1 cellular context compared by ENCODE assay signal in the genomic region with DNA sequence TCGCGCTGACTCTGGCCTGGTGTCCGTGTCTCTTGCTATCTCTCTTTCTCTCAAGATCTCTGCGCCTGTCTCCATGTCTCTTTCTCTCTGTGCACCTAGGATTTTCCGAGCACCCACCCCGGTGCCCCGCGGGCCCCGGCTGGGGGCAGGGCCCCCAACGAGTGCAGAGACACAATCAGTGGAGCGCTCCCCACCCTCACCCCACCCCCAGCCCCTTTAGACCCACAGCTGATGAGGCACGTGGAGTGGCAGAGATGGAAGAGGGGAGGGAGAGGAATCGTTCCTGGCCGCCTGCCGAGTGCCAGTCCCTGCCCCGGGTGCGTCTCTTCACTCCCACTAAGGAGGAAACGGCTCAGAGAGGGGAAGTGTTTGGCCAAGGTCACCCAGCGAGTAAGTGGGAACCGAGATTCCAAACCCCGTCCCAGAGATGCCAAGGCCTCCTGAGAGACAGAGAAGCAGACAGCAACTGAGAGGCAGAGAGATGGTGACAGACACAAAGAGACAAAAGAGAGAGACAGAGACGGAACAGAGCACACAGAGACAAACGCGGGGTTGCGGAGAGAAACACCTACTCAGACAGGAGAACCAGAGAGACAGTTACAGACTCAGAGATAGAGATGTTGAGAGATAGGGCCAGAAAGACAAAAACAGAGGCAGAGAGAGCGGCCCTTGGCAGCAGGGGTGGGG.
A peak's percentile ranks its signal among the peaks of the same experiment; 100 is the strongest.
TF ChIP-seq lines count a peak whose summit lies in the region.

No MANE protein-coding gene starts in this region.

TF ChIP-seq in GM12878, 131 proteins besides CTCF, POLR2A, EP300 and RAD21:
- TF ChIP-seq, protein P1, sequence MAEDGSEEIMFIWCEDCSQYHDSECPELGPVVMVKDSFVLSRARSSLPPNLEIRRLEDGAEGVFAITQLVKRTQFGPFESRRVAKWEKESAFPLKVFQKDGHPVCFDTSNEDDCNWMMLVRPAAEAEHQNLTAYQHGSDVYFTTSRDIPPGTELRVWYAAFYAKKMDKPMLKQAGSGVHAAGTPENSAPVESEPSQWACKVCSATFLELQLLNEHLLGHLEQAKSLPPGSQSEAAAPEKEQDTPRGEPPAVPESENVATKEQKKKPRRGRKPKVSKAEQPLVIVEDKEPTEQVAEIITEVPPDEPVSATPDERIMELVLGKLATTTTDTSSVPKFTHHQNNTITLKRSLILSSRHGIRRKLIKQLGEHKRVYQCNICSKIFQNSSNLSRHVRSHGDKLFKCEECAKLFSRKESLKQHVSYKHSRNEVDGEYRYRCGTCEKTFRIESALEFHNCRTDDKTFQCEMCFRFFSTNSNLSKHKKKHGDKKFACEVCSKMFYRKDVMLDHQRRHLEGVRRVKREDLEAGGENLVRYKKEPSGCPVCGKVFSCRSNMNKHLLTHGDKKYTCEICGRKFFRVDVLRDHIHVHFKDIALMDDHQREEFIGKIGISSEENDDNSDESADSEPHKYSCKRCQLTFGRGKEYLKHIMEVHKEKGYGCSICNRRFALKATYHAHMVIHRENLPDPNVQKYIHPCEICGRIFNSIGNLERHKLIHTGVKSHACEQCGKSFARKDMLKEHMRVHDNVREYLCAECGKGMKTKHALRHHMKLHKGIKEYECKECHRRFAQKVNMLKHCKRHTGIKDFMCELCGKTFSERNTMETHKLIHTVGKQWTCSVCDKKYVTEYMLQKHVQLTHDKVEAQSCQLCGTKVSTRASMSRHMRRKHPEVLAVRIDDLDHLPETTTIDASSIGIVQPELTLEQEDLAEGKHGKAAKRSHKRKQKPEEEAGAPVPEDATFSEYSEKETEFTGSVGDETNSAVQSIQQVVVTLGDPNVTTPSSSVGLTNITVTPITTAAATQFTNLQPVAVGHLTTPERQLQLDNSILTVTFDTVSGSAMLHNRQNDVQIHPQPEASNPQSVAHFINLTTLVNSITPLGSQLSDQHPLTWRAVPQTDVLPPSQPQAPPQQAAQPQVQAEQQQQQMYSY (CRISPR knock-in tag; IDR thresholded peaks at IDR 0.05): no peak
- TF ChIP-seq RB1 (IDR thresholded peaks at IDR 0.05; ENCODE audit: borderline replicate concordance) (no peak), STAT1 (conservative IDR thresholded peaks at IDR 0.05) (no peak), MXI1 (IDR thresholded peaks at IDR 0.05; ENCODE audit: low read depth, low read length) (no peak), HDAC2 (IDR thresholded peaks at IDR 0.05) (no peak), MTA2 (IDR thresholded peaks at IDR 0.05; ENCODE audit: low read depth) (no peak), LARP7 (IDR thresholded peaks at IDR 0.05) (no peak), BACH1 (IDR thresholded peaks at IDR 0.05; ENCODE audit: borderline replicate concordance) (0 out of 2 replicates have a peak, but pooled peaks have one; percentile 4), SMARCA5 (IDR thresholded peaks at IDR 0.05) (0 out of 2 replicates have a peak, but pooled peaks have one; percentile 24), HDGF (IDR thresholded peaks at IDR 0.05) (peak; percentile 51; the same call in 1 of the 2 replicates), EZH2 (IDR thresholded peaks at IDR 0.05; ENCODE audit: borderline replicate concordance, control insufficient read depth, low read depth, low read length) (no peak), POU2F2 (IDR thresholded peaks at IDR 0.05; ENCODE audit: borderline replicate concordance, low read depth, low read length) (0 out of 3 replicates have a peak, but pooled peaks have one; percentile 2), BHLHE40 (IDR thresholded peaks at IDR 0.05; ENCODE audit: borderline replicate concordance in 1 of 2, low read depth in 2 of 2, low read length in 1 of 2) (peak in 1 of 2 experiments; percentile 33; a peak in 1 of 4 replicates), IKZF2 (IDR thresholded peaks at IDR 0.05) (peak; percentile 52 to 69; a peak in 2 of 4 replicates), SMAD1 (IDR thresholded peaks at IDR 0.05; ENCODE audit: low read depth, partially characterized antibody) (peak; percentile 27), EGR1 (IDR thresholded peaks at IDR 0.05; ENCODE audit: borderline replicate concordance in 1 of 2, low read depth in 2 of 2, low read length in 2 of 2) (no peak), IKZF1 (conservative IDR thresholded peaks at IDR 0.05) (peak; percentile 6; the same call in 1 of the 2 replicates), NBN (IDR thresholded peaks at IDR 0.05) (peak; percentile 52; the same call in 1 of the 2 replicates), SPI1 (IDR thresholded peaks at IDR 0.05; ENCODE audit: borderline replicate concordance, insufficient read depth, low read depth, low read length) (no peak; the same call in 1 of the 2 replicates), EED (IDR thresholded peaks at IDR 0.05; ENCODE audit: low read depth) (no peak), NR2F1 (conservative IDR thresholded peaks at IDR 0.05) (no peak)
- TF ChIP-seq, protein P2, sequence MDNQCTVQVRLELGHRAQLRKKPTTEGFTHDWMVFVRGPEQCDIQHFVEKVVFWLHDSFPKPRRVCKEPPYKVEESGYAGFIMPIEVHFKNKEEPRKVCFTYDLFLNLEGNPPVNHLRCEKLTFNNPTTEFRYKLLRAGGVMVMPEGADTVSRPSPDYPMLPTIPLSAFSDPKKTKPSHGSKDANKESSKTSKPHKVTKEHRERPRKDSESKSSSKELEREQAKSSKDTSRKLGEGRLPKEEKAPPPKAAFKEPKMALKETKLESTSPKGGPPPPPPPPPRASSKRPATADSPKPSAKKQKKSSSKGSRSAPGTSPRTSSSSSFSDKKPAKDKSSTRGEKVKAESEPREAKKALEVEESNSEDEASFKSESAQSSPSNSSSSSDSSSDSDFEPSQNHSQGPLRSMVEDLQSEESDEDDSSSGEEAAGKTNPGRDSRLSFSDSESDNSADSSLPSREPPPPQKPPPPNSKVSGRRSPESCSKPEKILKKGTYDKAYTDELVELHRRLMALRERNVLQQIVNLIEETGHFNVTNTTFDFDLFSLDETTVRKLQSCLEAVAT (IDR thresholded peaks at IDR 0.05): peak; percentile 66; the same call in 1 of the 2 replicates
- TF ChIP-seq, protein P3, sequence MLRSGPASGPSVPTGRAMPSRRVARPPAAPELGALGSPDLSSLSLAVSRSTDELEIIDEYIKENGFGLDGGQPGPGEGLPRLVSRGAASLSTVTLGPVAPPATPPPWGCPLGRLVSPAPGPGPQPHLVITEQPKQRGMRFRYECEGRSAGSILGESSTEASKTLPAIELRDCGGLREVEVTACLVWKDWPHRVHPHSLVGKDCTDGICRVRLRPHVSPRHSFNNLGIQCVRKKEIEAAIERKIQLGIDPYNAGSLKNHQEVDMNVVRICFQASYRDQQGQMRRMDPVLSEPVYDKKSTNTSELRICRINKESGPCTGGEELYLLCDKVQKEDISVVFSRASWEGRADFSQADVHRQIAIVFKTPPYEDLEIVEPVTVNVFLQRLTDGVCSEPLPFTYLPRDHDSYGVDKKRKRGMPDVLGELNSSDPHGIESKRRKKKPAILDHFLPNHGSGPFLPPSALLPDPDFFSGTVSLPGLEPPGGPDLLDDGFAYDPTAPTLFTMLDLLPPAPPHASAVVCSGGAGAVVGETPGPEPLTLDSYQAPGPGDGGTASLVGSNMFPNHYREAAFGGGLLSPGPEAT (IDR thresholded peaks at IDR 0.05; ENCODE audit: low read depth): 0 out of 2 replicates have a peak, but pooled peaks have one; percentile 11
- TF ChIP-seq, protein P4, sequence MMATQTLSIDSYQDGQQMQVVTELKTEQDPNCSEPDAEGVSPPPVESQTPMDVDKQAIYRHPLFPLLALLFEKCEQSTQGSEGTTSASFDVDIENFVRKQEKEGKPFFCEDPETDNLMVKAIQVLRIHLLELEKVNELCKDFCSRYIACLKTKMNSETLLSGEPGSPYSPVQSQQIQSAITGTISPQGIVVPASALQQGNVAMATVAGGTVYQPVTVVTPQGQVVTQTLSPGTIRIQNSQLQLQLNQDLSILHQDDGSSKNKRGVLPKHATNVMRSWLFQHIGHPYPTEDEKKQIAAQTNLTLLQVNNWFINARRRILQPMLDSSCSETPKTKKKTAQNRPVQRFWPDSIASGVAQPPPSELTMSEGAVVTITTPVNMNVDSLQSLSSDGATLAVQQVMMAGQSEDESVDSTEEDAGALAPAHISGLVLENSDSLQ (IDR thresholded peaks at IDR 0.05): peak; percentile 38; the same call in 1 of the 2 replicates
- TF ChIP-seq, protein P5, sequence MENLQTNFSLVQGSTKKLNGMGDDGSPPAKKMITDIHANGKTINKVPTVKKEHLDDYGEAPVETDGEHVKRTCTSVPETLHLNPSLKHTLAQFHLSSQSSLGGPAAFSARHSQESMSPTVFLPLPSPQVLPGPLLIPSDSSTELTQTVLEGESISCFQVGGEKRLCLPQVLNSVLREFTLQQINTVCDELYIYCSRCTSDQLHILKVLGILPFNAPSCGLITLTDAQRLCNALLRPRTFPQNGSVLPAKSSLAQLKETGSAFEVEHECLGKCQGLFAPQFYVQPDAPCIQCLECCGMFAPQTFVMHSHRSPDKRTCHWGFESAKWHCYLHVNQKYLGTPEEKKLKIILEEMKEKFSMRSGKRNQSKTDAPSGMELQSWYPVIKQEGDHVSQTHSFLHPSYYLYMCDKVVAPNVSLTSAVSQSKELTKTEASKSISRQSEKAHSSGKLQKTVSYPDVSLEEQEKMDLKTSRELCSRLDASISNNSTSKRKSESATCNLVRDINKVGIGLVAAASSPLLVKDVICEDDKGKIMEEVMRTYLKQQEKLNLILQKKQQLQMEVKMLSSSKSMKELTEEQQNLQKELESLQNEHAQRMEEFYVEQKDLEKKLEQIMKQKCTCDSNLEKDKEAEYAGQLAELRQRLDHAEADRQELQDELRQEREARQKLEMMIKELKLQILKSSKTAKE (IDR thresholded peaks at IDR 0.05; ENCODE audit: low read depth, poor library complexity, severe bottlenecking): peak; percentile 32
- TF ChIP-seq, protein P6, sequence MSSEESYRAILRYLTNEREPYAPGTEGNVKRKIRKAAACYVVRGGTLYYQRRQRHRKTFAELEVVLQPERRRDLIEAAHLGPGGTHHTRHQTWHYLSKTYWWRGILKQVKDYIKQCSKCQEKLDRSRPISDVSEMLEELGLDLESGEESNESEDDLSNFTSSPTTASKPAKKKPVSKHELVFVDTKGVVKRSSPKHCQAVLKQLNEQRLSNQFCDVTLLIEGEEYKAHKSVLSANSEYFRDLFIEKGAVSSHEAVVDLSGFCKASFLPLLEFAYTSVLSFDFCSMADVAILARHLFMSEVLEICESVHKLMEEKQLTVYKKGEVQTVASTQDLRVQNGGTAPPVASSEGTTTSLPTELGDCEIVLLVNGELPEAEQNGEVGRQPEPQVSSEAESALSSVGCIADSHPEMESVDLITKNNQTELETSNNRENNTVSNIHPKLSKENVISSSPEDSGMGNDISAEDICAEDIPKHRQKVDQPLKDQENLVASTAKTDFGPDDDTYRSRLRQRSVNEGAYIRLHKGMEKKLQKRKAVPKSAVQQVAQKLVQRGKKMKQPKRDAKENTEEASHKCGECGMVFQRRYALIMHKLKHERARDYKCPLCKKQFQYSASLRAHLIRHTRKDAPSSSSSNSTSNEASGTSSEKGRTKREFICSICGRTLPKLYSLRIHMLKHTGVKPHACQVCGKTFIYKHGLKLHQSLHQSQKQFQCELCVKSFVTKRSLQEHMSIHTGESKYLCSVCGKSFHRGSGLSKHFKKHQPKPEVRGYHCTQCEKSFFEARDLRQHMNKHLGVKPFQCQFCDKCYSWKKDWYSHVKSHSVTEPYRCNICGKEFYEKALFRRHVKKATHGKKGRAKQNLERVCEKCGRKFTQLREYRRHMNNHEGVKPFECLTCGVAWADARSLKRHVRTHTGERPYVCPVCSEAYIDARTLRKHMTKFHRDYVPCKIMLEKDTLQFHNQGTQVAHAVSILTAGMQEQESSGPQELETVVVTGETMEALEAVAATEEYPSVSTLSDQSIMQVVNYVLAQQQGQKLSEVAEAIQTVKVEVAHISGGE (CRISPR knock-in tag; IDR thresholded peaks at IDR 0.05): no peak
